In the genomic region with DNA sequence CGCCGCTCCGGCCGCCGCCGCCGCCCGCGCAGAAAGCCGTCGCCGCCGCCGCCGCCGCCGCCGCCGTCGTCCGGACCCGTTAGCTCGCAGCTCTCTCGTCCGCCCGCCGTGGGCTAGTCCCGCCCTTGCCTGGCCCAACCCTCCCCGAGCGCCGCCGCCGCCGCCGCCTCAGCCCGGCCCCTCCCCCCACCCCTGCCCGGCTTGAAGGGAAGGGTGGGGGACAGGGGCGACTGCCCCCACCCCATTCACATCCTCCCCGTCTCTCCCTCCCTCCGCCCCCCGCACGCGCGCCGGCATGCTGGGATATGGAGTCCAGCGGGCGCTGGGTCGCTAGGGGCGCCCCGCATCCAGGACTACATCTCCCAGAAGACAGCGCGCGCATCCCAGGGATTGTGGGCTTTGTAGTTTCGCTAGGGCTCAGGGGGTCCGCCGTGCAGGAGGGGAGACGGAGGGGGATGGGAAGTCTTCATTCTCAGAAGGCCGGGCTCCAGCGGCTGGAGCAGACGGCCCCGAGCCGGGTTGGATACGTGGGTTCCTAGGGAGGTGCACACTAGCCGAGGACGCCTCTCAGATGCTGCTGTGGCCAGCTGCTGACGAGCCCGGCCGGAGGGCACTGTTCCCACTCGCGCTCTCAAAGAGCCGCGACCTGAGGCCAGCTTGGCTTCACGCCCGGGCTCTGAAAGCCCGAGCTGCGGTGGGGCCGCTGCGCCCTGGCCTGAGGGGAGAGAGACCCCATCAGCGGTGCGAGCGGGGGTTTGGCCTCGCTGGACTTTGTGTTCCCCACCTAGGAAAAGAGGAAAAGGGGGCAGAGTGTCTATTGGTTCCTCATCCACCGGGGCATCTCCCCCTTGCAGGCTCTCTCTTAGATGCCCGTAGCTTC, we compare ENCODE assay signal across 8 cellular contexts. TPM values are rescaled to one million over a fixed set of nuclear protein-coding genes. Genes with fewer than 3 reads are reported as not detected.
DNase-seq lines count a peak whose midpoint lies in the region; ATAC-seq and TF ChIP-seq lines count a peak whose summit lies in the region.

A gene with protein sequence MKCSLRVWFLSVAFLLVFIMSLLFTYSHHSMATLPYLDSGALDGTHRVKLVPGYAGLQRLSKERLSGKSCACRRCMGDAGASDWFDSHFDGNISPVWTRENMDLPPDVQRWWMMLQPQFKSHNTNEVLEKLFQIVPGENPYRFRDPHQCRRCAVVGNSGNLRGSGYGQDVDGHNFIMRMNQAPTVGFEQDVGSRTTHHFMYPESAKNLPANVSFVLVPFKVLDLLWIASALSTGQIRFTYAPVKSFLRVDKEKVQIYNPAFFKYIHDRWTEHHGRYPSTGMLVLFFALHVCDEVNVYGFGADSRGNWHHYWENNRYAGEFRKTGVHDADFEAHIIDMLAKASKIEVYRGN (minus strand): TSS at position 118 of the 880 bp plus-strand sequence. CDS start 40,570 bp downstream, outside the sequence.

- ATAC-seq in GM21723 (IDR thresholded peaks at IDR 0.05; ENCODE audit: unreplicated experiment) = peak; percentile 79
- ATAC-seq in RWPE2 (ENCODE audit: low read depth) = peak; percentile 94
- ATAC-seq in stimulated activated naive CD8-positive, alpha-beta T cell treated with anti-CD3 and anti-CD28 coated beads, Interleukin-15, Interleukin-2, amounts not matched to agents 100 U/mL and 50 U/mL, for 24 hours = peak; percentile 97

- no peaks in the 10 kb centered on the region for H3K27me3 ChIP-seq in RWPE2 (ENCODE audit: insufficient read depth, poor library complexity, severe bottlenecking)

- TF ChIP-seq CTCF in RWPE2 (IDR thresholded peaks at IDR 0.05; ENCODE audit: poor library complexity, severe bottlenecking) (no peak), nephron (IDR thresholded peaks at IDR 0.05; ENCODE audit: unreplicated experiment in 3 of 3) (no peak)

- H3K36me3 ChIP-seq in KOPT-K1 (ENCODE audit: insufficient read depth, low read length) (peaks cover 8% of the 10 kb centered on the region; the same call in 1 of the 2 replicates), RWPE2 (ENCODE audit: low read depth) (peaks cover 3% of the 10 kb centered on the region; the same call in 1 of the 2 replicates)

- peak within 1 kb of the TSS; percentile 97 for H3K4me3 ChIP-seq in RWPE2 (ENCODE audit: severe bottlenecking)

- H3K27ac ChIP-seq in KOPT-K1 (ENCODE audit: low read depth, low read length, poor library complexity, severe bottlenecking) = peak within 1 kb of the TSS; percentile 74
- peak within 1 kb of the TSS; percentile 43 for H3K27ac ChIP-seq in RWPE2 (ENCODE audit: poor library complexity, severe bottlenecking)

- peaks cover 21% of the 10 kb centered on the region for H3K4me1 Mint-ChIP-seq in activated T-helper 2 cell treated with anti-CD3 and anti-CD28 coated beads, Interferon-gamma antibody, Interleukin-2, Interleukin-4, amounts not matched to agents 10 μg/mL and 5 μg/mL and 100 μg/mL, durations not matched to agents 14 hours and 24 hours and 36 hours (ENCODE audit: low read depth)
- H3K4me1 Mint-ChIP-seq in nephron = peaks cover 28% of the 10 kb centered on the region

- H3K4me1 ChIP-seq in RWPE2 (ENCODE audit: insufficient read depth, poor library complexity, severe bottlenecking) = peaks cover 11% of the 10 kb centered on the region

- H3K4me3 Mint-ChIP-seq in activated T-helper 2 cell treated with anti-CD3 and anti-CD28 coated beads, Interferon-gamma antibody, Interleukin-2, Interleukin-4, amounts not matched to agents 10 μg/mL and 5 μg/mL and 100 μg/mL, durations not matched to agents 14 hours and 24 hours and 36 hours (ENCODE audit: low read depth) = peak within 1 kb of the TSS; percentile 91
- H3K4me3 Mint-ChIP-seq in nephron = peak within 1 kb of the TSS; percentile 95 to 98 (median 97)

- intact Hi-C loops in activated T-helper 2 cell treated with anti-CD3 and anti-CD28 coated beads, Interferon-gamma antibody, Interleukin-2, Interleukin-4, amounts not matched to agents 10 μg/mL and 5 μg/mL and 100 μg/mL, durations not matched to agents 14 hours and 24 hours and 36 hours (cut with micrococcal nuclease) = loop anchor here (1.0 to 2.0 kb wide), 5 partner anchors 11 to 84 kb away; a partner anchor contains a TSS

- peaks cover 8% of the 10 kb centered on the region for H3K36me3 Mint-ChIP-seq in activated T-helper 2 cell treated with anti-CD3 and anti-CD28 coated beads, Interferon-gamma antibody, Interleukin-2, Interleukin-4, amounts not matched to agents 10 μg/mL and 5 μg/mL and 100 μg/mL, durations not matched to agents 14 hours and 24 hours and 36 hours (ENCODE audit: low read depth)
- peaks cover 7% of the 10 kb centered on the region for H3K36me3 Mint-ChIP-seq in nephron (ENCODE audit: low read depth)

- H3K27me3 Mint-ChIP-seq in activated T-helper 2 cell treated with anti-CD3 and anti-CD28 coated beads, Interferon-gamma antibody, Interleukin-2, Interleukin-4, amounts not matched to agents 10 μg/mL and 5 μg/mL and 100 μg/mL, durations not matched to agents 14 hours and 24 hours and 36 hours (ENCODE audit: low read depth) = no peaks in the 10 kb centered on the region
- no peaks in the 10 kb centered on the region for H3K27me3 Mint-ChIP-seq in nephron (ENCODE audit: low read depth)

- H3K9me3 Mint-ChIP-seq in activated T-helper 2 cell treated with anti-CD3 and anti-CD28 coated beads, Interferon-gamma antibody, Interleukin-2, Interleukin-4, amounts not matched to agents 10 μg/mL and 5 μg/mL and 100 μg/mL, durations not matched to agents 14 hours and 24 hours and 36 hours = no peaks in the 10 kb centered on the region
- no peaks in the 10 kb centered on the region for H3K9me3 Mint-ChIP-seq in nephron

- peak within 1 kb of the TSS; percentile 89 for H3K27ac Mint-ChIP-seq in activated T-helper 2 cell treated with anti-CD3 and anti-CD28 coated beads, Interferon-gamma antibody, Interleukin-2, Interleukin-4, amounts not matched to agents 10 μg/mL and 5 μg/mL and 100 μg/mL, durations not matched to agents 14 hours and 24 hours and 36 hours
- peak within 1 kb of the TSS; percentile 94 to 99 (median 95) for H3K27ac Mint-ChIP-seq in nephron

- H3K9me3 ChIP-seq in KOPT-K1 (ENCODE audit: insufficient read depth, low read length, poor library complexity, severe bottlenecking) = no peaks in the 10 kb centered on the region
- H3K9me3 ChIP-seq in RWPE2 (ENCODE audit: severe bottlenecking) = no peaks in the 10 kb centered on the region

- DNase-seq in DMS79 (lab: John Stamatoyannopoulos, UW) (peak; percentile 73), RWPE2 (ENCODE audit: low spot score) (peak; percentile 94), fibroblast of peridontal ligament (ENCODE audit: extremely low read depth) (peak; percentile 83)
- DNase-seq in activated T-helper 2 cell treated with anti-CD3 and anti-CD28 coated beads, Interferon-gamma antibody, Interleukin-2, Interleukin-4, amounts not matched to agents 10 μg/mL and 5 μg/mL and 100 μg/mL, durations not matched to agents 14 hours and 24 hours and 36 hours (ENCODE audit: low spot score) = peak; percentile 91
- DNase-seq in stimulated activated naive CD8-positive, alpha-beta T cell treated with anti-CD3 and anti-CD28 coated beads, Interleukin-15, Interleukin-2, amounts not matched to agents 100 U/mL and 50 U/mL, for 24 hours = peak; percentile 96

RNA-seq across cellular contexts. Expression of the gene that starts here (rescaled TPM):
- 33.0 and 35.1 TPM in 2 replicates for total RNA-seq in activated T-helper 2 cell treated with anti-CD3 and anti-CD28 coated beads, Interferon-gamma antibody, Interleukin-2, Interleukin-4, amounts not matched to agents 10 μg/mL and 5 μg/mL and 100 μg/mL, durations not matched to agents 14 hours and 24 hours and 36 hours

Comparison
In these comparisons a context has a peak if more than half of its experiments do, and no peak if none do; other contexts are left out.
1. Peak in every context shown above with its lines: DNase-seq, ATAC-seq, H3K4me3 ChIP-seq and H3K27ac ChIP-seq.